In genomic region chr11:72658989-72659640, GRCh38 we compare ENCODE assay signal across 30 cellular contexts. TPM values are rescaled to one million over a fixed set of nuclear protein-coding genes. Genes with fewer than 3 reads are reported as not detected.
"Had no signal": no experiment of that assay in that cellular context is flagged by ENCODE, and none has a peak within 500 bp of the region (broad histone marks: within the 10 kb centered on the region; RNA-seq: fewer than 3 reads in every experiment).

No MANE protein-coding gene starts in this region.

- H3K9me3 ChIP-seq: ascending aorta had no signal

- H3K4me1 ChIP-seq: ascending aorta had no signal

- H3K36me3 ChIP-seq: ascending aorta, cardiac muscle cell had no signal

- H3K27me3 ChIP-seq: ascending aorta, cardiac muscle cell had no signal

- ATAC-seq: activated CD4-positive, alpha-beta T cell treated with anti-CD3 and anti-CD28 coated beads for 36 hours; activated CD4-positive, CD25-positive, alpha-beta regulatory T cell treated with anti-CD3 and anti-CD28 coated beads, Interleukin-2, amount 50 U/mL, for 24 hours; activated CD8-positive, alpha-beta memory T cell treated with anti-CD3 and anti-CD28 coated beads, Interleukin-2, amount 10 ng/mL, durations not matched to agents 7 days and 5 days; activated CD8-positive, alpha-beta T cell treated with anti-CD3 and anti-CD28 coated beads, Interleukin-2, amount 10 ng/mL, durations not matched to agents 7 days and 5 days; activated naive CD8-positive, alpha-beta T cell treated with anti-CD3 and anti-CD28 coated beads, Interleukin-2, amount 50 U/mL, for 24 hours; WTC11 had no signal

- FAIRE-seq: bronchial epithelial cell, TTC549 had no signal

- DNase-seq: activated CD4-positive, alpha-beta memory T cell treated with anti-CD3 and anti-CD28 coated beads, Interleukin-2, amount 10 ng/mL, durations not matched to agents 7 days and 5 days; activated CD4-positive, alpha-beta T cell treated with anti-CD3 and anti-CD28 coated beads for 1 hour; activated CD4-positive, alpha-beta T cell treated with anti-CD3 and anti-CD28 coated beads for 36 hours; activated CD4-positive, alpha-beta T cell treated with anti-CD3 and anti-CD28 coated beads for 48 hours; activated CD4-positive, alpha-beta T cell treated with anti-CD3 and anti-CD28 coated beads, Interleukin-2, amount 10 ng/mL, durations not matched to agents 7 days and 5 days; activated CD4-positive, alpha-beta T cell treated with anti-CD3 and anti-CD28 coated beads, Interleukin-2, amount 50 U/mL, for 48 hours; activated CD4-positive, CD25-positive, alpha-beta regulatory T cell; activated CD8-positive, alpha-beta memory T cell treated with anti-CD3 and anti-CD28 coated beads for 24 hours; activated CD8-positive, alpha-beta memory T cell treated with anti-CD3 and anti-CD28 coated beads, Interleukin-2, amount 10 ng/mL, durations not matched to agents 7 days and 5 days; activated CD8-positive, alpha-beta memory T cell treated with anti-CD3 and anti-CD28 coated beads, Interleukin-2, amount 50 U/mL, for 48 hours; activated CD8-positive, alpha-beta T cell treated with anti-CD3 and anti-CD28 coated beads, Interleukin-2, amount 10 ng/mL, durations not matched to agents 7 days and 5 days; activated effector memory CD4-positive, alpha-beta T cell treated with Interleukin-2 at 50 U/mL for 16 hours; activated gamma-delta T cell; activated naive CD4-positive, alpha-beta T cell treated with anti-CD3 and anti-CD28 coated beads, Interleukin-2, amount 10 ng/mL, durations not matched to agents 7 days and 5 days; activated naive CD4-positive, alpha-beta T cell treated with Interleukin-2 at 50 U/mL for 16 hours; activated naive CD8-positive, alpha-beta T cell treated with anti-CD3 and anti-CD28 coated beads, Interleukin-2, amount 10 ng/mL, durations not matched to agents 7 days and 5 days; activated naive CD8-positive, alpha-beta T cell treated with anti-CD3 and anti-CD28 coated beads, Interleukin-2, amount 50 U/mL, for 24 hours; activated T-cell treated with anti-CD3 and anti-CD28 coated beads, Interleukin-2, amount 50 U/mL, for 24 hours; activated T-cell treated with anti-CD3 and anti-CD28 coated beads, Interleukin-2, amount 50 U/mL, for 48 hours; central memory CD4-positive, alpha-beta T cell; T-helper 1 cell; T-helper 2 cell; T-helper 9 cell had no signal

- H3K27ac ChIP-seq: ascending aorta, cardiac muscle cell, VCaP had no signal

- H3K4me3 ChIP-seq: ascending aorta, cardiac muscle cell had no signal

RNA-seq across cellular contexts. Expression of gene PDE2A, which starts 15.1 kb away (rescaled TPM):
- polyA plus RNA-seq: cardiac muscle cell had no signal
